ENCODE assay signal across 1 cellular context in the genomic region with DNA sequence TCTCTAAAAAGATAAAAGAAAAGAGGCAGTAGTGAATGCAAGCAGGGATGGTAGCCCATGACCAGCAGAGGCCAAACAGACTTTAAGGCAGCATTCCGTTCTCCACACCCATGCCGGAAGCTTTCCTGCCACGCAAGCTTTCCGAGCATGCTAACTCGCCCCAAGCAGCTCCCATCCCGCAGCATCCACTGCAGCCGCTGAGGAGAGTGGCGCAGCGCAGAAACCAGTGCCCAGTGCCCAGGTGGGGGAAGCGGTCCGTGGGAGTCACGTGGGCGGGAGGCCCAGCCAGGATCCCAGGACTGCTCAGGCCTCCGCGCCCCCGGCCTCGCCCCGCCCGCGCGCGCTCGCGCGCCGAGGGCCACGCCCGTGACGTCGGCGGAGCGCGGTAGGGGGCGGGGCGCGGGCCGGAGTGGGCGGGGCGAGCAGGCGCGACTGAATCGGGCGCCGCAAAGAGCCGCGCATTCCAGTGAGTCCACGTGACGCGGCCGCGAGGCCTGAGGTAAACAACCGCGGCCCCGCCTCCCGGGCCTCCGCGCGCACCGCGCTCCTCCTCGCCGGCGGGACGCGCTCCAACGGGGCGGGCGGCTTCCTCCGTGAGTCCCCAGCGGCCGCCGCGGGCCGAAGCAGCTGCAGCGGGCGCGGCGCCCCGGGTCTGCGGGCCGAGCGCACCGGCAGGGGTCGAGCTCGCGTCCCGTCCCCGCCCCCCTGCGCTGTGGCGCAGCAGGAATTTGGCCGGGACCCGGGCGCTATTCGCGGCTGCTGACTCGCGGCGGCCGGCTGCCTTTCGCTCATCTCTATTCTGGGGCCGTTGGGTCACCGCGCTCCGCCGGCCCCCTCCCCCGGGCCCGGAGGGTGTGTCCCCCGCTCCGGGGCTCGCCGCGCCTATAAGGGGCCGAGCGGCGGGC.
TF ChIP-seq lines count a peak whose summit lies in the region.

A gene with protein sequence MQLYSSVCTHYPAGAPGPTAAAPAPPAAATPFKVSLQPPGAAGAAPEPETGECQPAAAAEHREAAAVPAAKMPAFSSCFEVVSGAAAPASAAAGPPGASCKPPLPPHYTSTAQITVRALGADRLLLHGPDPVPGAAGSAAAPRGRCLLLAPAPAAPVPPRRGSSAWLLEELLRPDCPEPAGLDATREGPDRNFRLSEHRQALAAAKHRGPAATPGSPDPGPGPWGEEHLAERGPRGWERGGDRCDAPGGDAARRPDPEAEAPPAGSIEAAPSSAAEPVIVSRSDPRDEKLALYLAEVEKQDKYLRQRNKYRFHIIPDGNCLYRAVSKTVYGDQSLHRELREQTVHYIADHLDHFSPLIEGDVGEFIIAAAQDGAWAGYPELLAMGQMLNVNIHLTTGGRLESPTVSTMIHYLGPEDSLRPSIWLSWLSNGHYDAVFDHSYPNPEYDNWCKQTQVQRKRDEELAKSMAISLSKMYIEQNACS (plus strand): TSS at position 529 of the 905 bp plus-strand sequence. CDS start 383 bp downstream, outside the sequence.

TF ChIP-seq in HEK293, 187 proteins besides CTCF, POLR2A, EP300 and RAD21 (continued from another document):
- 0 out of 2 replicates have a peak, but pooled peaks have one; percentile 8 for TF ChIP-seq ZBTB44 (tag by site-specific recombination; IDR thresholded peaks at IDR 0.05)
- TF ChIP-seq ZNF561 (tag by site-specific recombination; IDR thresholded peaks at IDR 0.05; ENCODE audit: borderline replicate concordance) = peak; percentile 69; the same call in 1 of the 2 replicates
- peak; percentile 59; the same call in 1 of the 2 replicates for TF ChIP-seq ZXDB (tag by site-specific recombination; IDR thresholded peaks at IDR 0.05)
- peak; percentile 34 for TF ChIP-seq SP2 (tag by site-specific recombination; IDR thresholded peaks at IDR 0.05)
TF ChIP-seq in HEK293: peak in this region for 28.
